28 cellular contexts compared by ENCODE assay signal in genomic region chr15:51475736-51476135, GRCh38.
"Had no signal": no experiment of that assay in that cellular context is flagged by ENCODE, and none has a peak within 500 bp of the region (broad histone marks: within the 10 kb centered on the region; RNA-seq: fewer than 3 reads in every experiment).

No MANE protein-coding gene starts in this region.

- H3K9me3 Mint-ChIP-seq: naive thymus-derived CD8-positive, alpha-beta T cell; nephron; neural progenitor cell; stimulated activated effector memory CD8-positive, alpha-beta T cell treated with anti-CD3 and anti-CD28 coated beads, Interleukin-12 subunit alpha, Interleukin-12 subunit beta, amount 100 ng/mL, for 72 hours; stimulated activated naive B cell treated with anti-CD40 and anti-IgM and Interleukin-4, amounts not matched to agents 10 μg/mL and 1 μg/mL and 100 μg/mL, for 72 hours; stimulated activated naive CD8-positive, alpha-beta T cell treated with anti-CD3 and anti-CD28 coated beads, Interleukin-15, Interleukin-2, amounts not matched to agents 100 ng/mL and 50 ng/mL, for 24 hours had no signal

- H3K9ac ChIP-seq: neural progenitor cell, parathyroid adenoma had no signal

- H3K27me3 Mint-ChIP-seq: naive thymus-derived CD8-positive, alpha-beta T cell; progenitor cell of endocrine pancreas; stimulated activated naive B cell treated with anti-CD40 and anti-IgM and Interleukin-4, amounts not matched to agents 10 μg/mL and 1 μg/mL and 100 μg/mL, for 72 hours; stimulated activated naive CD8-positive, alpha-beta T cell treated with anti-CD3 and anti-CD28 coated beads, Interleukin-15, Interleukin-2, amounts not matched to agents 100 ng/mL and 50 ng/mL, for 24 hours had no signal

- H3K4me2 ChIP-seq: neural progenitor cell had no signal

- DNase-seq: naive thymus-derived CD8-positive, alpha-beta T cell; occipital lobe; ovary; posterior cingulate gyrus; psoas muscle; right cardiac atrium; right lobe of liver; sigmoid colon; small intestine; stimulated activated CD4-positive, alpha-beta T cell treated with anti-CD3 and anti-CD28 coated beads, Interleukin-15, amount 100 ng/mL, for 24 hours; stimulated activated CD4-positive, alpha-beta T cell treated with anti-CD3 and anti-CD28 coated beads, Interleukin-2, amount 100 ng/mL, for 24 hours; stimulated activated CD4-positive, alpha-beta T cell treated with anti-CD3 and anti-CD28 coated beads, Interleukin-2, amount 100 ng/mL, for 48 hours; stimulated activated CD4-positive, alpha-beta T cell treated with anti-CD3 and anti-CD28 coated beads, Interleukin-4, amount 100 ng/mL, for 24 hours; stimulated activated naive B cell treated with anti-CD40 and anti-IgM and Interleukin-4, amounts not matched to agents 10 μg/mL and 1 μg/mL and 100 μg/mL, for 72 hours; stimulated activated naive CD4-positive, alpha-beta T cell treated with Interleukin-2 at 50 U/mL for 16 hours; stomach; thyroid gland; trophoblast cell; upper lobe of left lung had no signal

- H3K9me3 ChIP-seq: ovary, psoas muscle, right lobe of liver, sigmoid colon, stomach, thoracic aorta, thyroid gland, tibial nerve, upper lobe of left lung, vagina had no signal

- ATAC-seq: naive thymus-derived CD8-positive, alpha-beta T cell; psoas muscle; right cardiac atrium; right lobe of liver; stimulated activated effector memory CD8-positive, alpha-beta T cell treated with anti-CD3 and anti-CD28 coated beads, Interleukin-12 subunit alpha, Interleukin-12 subunit beta, amount 100 ng/mL, for 72 hours; stimulated activated naive B cell treated with anti-CD40 and anti-IgM and Interleukin-4, amounts not matched to agents 10 μg/mL and 1 μg/mL and 100 μg/mL, for 72 hours had no signal

- H3K79me2 ChIP-seq: parathyroid adenoma had no signal

- H2AFZ ChIP-seq: neural progenitor cell, parathyroid adenoma had no signal

- H3K27ac ChIP-seq: neural progenitor cell, ovary, parathyroid adenoma, psoas muscle, right lobe of liver, sigmoid colon, stomach, thoracic aorta, thyroid gland, tibial nerve, upper lobe of left lung, vagina had no signal

- H3K4me3 ChIP-seq: neural progenitor cell, ovary, psoas muscle, right lobe of liver, sigmoid colon, stomach, thoracic aorta, thyroid gland, tibial nerve, upper lobe of left lung, vagina had no signal

- H3K4me3 Mint-ChIP-seq: naive thymus-derived CD8-positive, alpha-beta T cell; nephron; neural progenitor cell; stimulated activated effector memory CD8-positive, alpha-beta T cell treated with anti-CD3 and anti-CD28 coated beads, Interleukin-12 subunit alpha, Interleukin-12 subunit beta, amount 100 ng/mL, for 72 hours; stimulated activated naive B cell treated with anti-CD40 and anti-IgM and Interleukin-4, amounts not matched to agents 10 μg/mL and 1 μg/mL and 100 μg/mL, for 72 hours; stimulated activated naive CD8-positive, alpha-beta T cell treated with anti-CD3 and anti-CD28 coated beads, Interleukin-15, Interleukin-2, amounts not matched to agents 100 ng/mL and 50 ng/mL, for 24 hours had no signal

- H3K27me3 ChIP-seq: neural progenitor cell, ovary, right lobe of liver, sigmoid colon, stomach, thyroid gland, tibial nerve, upper lobe of left lung, vagina had no signal

- H3K36me3 ChIP-seq: ovary, thoracic aorta, thyroid gland, vagina had no signal

- H3K27ac Mint-ChIP-seq: naive thymus-derived CD8-positive, alpha-beta T cell; nephron; neural progenitor cell; progenitor cell of endocrine pancreas; stimulated activated effector memory CD8-positive, alpha-beta T cell treated with anti-CD3 and anti-CD28 coated beads, Interleukin-12 subunit alpha, Interleukin-12 subunit beta, amount 100 ng/mL, for 72 hours; stimulated activated naive B cell treated with anti-CD40 and anti-IgM and Interleukin-4, amounts not matched to agents 10 μg/mL and 1 μg/mL and 100 μg/mL, for 72 hours; stimulated activated naive CD8-positive, alpha-beta T cell treated with anti-CD3 and anti-CD28 coated beads, Interleukin-15, Interleukin-2, amounts not matched to agents 100 ng/mL and 50 ng/mL, for 24 hours had no signal

- H3K4me1 Mint-ChIP-seq: naive thymus-derived CD8-positive, alpha-beta T cell; nephron; neural progenitor cell; stimulated activated effector memory CD8-positive, alpha-beta T cell treated with anti-CD3 and anti-CD28 coated beads, Interleukin-12 subunit alpha, Interleukin-12 subunit beta, amount 100 ng/mL, for 72 hours; stimulated activated naive B cell treated with anti-CD40 and anti-IgM and Interleukin-4, amounts not matched to agents 10 μg/mL and 1 μg/mL and 100 μg/mL, for 72 hours had no signal

- H3K4me1 ChIP-seq: neural progenitor cell, parathyroid adenoma, psoas muscle, right lobe of liver, sigmoid colon, stomach, thyroid gland, tibial nerve, upper lobe of left lung, vagina had no signal

- H3K36me3 Mint-ChIP-seq: stimulated activated effector memory CD8-positive, alpha-beta T cell treated with anti-CD3 and anti-CD28 coated beads, Interleukin-12 subunit alpha, Interleukin-12 subunit beta, amount 100 ng/mL, for 72 hours had no signal
